In the genomic region with DNA sequence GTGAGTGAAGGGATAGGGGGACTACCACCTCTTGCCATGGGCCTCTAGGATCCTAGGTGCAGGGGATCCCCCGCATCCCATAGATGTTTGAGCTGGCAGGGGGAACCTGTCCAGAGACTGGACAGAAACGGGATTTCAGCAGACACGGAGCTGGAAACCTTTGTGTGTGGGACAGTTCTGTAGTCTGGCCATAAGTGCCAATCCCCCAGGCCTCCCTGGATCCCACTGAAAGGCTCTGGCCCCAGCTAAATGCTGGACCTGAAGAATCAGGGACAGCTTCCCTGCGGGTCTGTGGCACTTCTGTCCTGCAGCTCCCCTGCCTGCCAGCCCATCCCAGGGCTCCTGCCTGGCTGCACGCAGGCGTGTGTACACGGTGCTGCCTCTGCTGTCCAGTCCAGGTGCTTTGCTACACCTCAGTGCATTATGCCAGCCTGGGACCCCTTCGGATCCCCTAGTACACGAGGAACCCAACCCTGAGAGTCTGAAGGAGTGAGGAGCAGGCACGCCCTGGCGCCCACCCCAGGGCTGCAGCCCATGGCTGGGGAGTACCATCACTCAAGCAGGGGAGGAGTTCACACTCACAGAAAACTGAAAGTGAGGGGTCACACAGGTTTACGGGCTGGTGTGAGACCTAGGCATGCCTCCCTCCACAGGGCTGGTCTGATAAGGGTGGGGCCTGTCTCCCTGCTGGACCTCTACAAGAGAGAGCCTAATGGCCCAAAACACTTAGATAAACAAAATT, we compare ENCODE assay signal across 20 cellular contexts.
DNase-seq lines count a peak whose midpoint lies in the region; ATAC-seq and TF ChIP-seq lines count a peak whose summit lies in the region.
"Had no signal": no experiment of that assay in that cellular context is flagged by ENCODE, and none has a peak within 500 bp of the region (broad histone marks: within the 10 kb centered on the region; RNA-seq: fewer than 3 reads in every experiment).

No MANE protein-coding gene starts in this region.

- no peak for TF ChIP-seq CTCF in WTC11 (IDR thresholded peaks at IDR 0.05)
- no peak for TF ChIP-seq CTCF in neural progenitor cell (IDR thresholded peaks at IDR 0.05)
- TF ChIP-seq CTCF in type B pancreatic cell (conservative IDR thresholded peaks at IDR 0.05): no peak

- no peaks in the 10 kb centered on the region for H4K20me1 ChIP-seq in neural progenitor cell (ENCODE audit: low read depth)

- H3K79me2 ChIP-seq in neural progenitor cell (ENCODE audit: low read depth): no peaks in the 10 kb centered on the region

- no peaks in the 10 kb centered on the region for H3K27me3 Mint-ChIP-seq in WTC11 (ENCODE audit: low read depth)
- H3K27me3 Mint-ChIP-seq in neural progenitor cell (ENCODE audit: insufficient read depth, low read depth): peaks cover 2% of the 10 kb centered on the region
- peaks cover 10% of the 10 kb centered on the region for H3K27me3 Mint-ChIP-seq in type B pancreatic cell

- H3K9me3 Mint-ChIP-seq in WTC11: no peaks in the 10 kb centered on the region
- H3K9me3 Mint-ChIP-seq in neural progenitor cell: peaks cover 4% of the 10 kb centered on the region
- H3K9me3 Mint-ChIP-seq in type B pancreatic cell: peaks cover 6% of the 10 kb centered on the region

- CTCF ChIA-PET in WTC11 (lab: Charles Lee): interaction anchor here (0.8 to 1.3 kb wide), 4 partner anchors 12 to 705 kb away, joined by 3 to 4 read pairs (median 4); no protein-coding TSS in a partner anchor

- H3K27me3 ChIP-seq in neural progenitor cell: no peaks in the 10 kb centered on the region

- DNase-seq in Right ventricle myocardium superior (peak; percentile 14), left ventricle myocardium superior (no peak), WTC11 (ENCODE audit: low spot score) (no peak), neural progenitor cell (ENCODE audit: low spot score) (no peak), type B pancreatic cell (ENCODE audit: extremely low spot score, unreplicated experiment) (no peak), head of caudate nucleus (no peak)
- no peak for DNase-seq in stimulated activated CD4-positive, alpha-beta T cell treated with anti-CD3 and anti-CD28 coated beads, Interleukin-2, amount 100 ng/mL, for 48 hours
- DNase-seq: DMS 273 treated with DMSO at 0.1 percent for 48 hours, EL, IMR-90, Karpas-422, NCI-H1105, NCI-H187 treated with DMSO at 0.1 percent for 48 hours, NCI-H2171, NCI-H446, NCI-H69 had no signal

- H3K4me1 Mint-ChIP-seq in WTC11: peaks cover 5% of the 10 kb centered on the region; the same call in 1 of the 2 replicates
- H3K4me1 Mint-ChIP-seq in neural progenitor cell: no peaks in the 10 kb centered on the region
- no peaks in the 10 kb centered on the region for H3K4me1 Mint-ChIP-seq in type B pancreatic cell (ENCODE audit: unreplicated experiment)

- no peak overlapping the region for H3K4me3 Mint-ChIP-seq in WTC11
- H3K4me3 Mint-ChIP-seq in neural progenitor cell: no peak overlapping the region
- no peak overlapping the region for H3K4me3 Mint-ChIP-seq in type B pancreatic cell
- H3K4me3 Mint-ChIP-seq: H9 had no signal

- no peaks in the 10 kb centered on the region for H3K36me3 ChIP-seq in neural progenitor cell

- H3K27ac Mint-ChIP-seq in WTC11 (no peak overlapping the region), neural progenitor cell (no peak overlapping the region), type B pancreatic cell (no peak overlapping the region)
- H3K27ac Mint-ChIP-seq: H9 had no signal

- POLR2A ChIA-PET in WTC11 (lab: Charles Lee): no interaction called here

- H3K36me3 Mint-ChIP-seq in WTC11 (no peaks in the 10 kb centered on the region), neural progenitor cell (no peaks in the 10 kb centered on the region), type B pancreatic cell (no peaks in the 10 kb centered on the region)

- H3F3A ChIP-seq in neural progenitor cell (ENCODE audit: low read depth): no peaks in the 10 kb centered on the region

- H3K4me3 ChIP-seq in neural progenitor cell: no peak overlapping the region

- H3K27ac ChIP-seq in neural progenitor cell: no peak overlapping the region
- H3K27ac ChIP-seq: C4-2B, RWPE1 had no signal

- H2AFZ ChIP-seq in neural progenitor cell (replicated peaks): peak overlapping the region; percentile 45

- H3K9me3 ChIP-seq in neural progenitor cell (ENCODE audit: low read depth): peaks cover 3% of the 10 kb centered on the region

- no peaks in the 10 kb centered on the region for H3K4me1 ChIP-seq in neural progenitor cell

- no peak overlapping the region for H3K9ac ChIP-seq in neural progenitor cell

- intact Hi-C loops in Right ventricle myocardium superior (cut with DNase I) (no loop called here), left ventricle myocardium superior (cut with micrococcal nuclease) (no loop called here), head of caudate nucleus (cut with DNase I) (no loop called here)

- no peak overlapping the region for H3K4me2 ChIP-seq in neural progenitor cell

- ATAC-seq in Right ventricle myocardium superior (ENCODE audit: poor library complexity) (no peak), left ventricle myocardium superior (no peak), WTC11 (peak; percentile 79), HG02885 (IDR thresholded peaks at IDR 0.05; ENCODE audit: poor library complexity, unreplicated experiment) (no peak)

TF ChIP-seq in WTC11, 78 proteins besides CTCF, POLR2A, EP300 and RAD21:
- TF ChIP-seq, protein P1, sequence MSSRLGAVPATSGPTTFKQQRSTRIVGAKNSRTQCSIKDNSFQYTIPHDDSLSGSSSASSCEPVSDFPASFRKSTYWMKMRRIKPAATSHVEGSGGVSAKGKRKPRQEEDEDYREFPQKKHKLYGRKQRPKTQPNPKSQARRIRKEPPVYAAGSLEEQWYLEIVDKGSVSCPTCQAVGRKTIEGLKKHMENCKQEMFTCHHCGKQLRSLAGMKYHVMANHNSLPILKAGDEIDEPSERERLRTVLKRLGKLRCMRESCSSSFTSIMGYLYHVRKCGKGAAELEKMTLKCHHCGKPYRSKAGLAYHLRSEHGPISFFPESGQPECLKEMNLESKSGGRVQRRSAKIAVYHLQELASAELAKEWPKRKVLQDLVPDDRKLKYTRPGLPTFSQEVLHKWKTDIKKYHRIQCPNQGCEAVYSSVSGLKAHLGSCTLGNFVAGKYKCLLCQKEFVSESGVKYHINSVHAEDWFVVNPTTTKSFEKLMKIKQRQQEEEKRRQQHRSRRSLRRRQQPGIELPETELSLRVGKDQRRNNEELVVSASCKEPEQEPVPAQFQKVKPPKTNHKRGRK (CRISPR knock-in tag; IDR thresholded peaks at IDR 0.05; ENCODE audit: borderline replicate concordance): no peak
- TF ChIP-seq NR1H2 (CRISPR knock-in tag; IDR thresholded peaks at IDR 0.05) (no peak), E2F5 (CRISPR knock-in tag; IDR thresholded peaks at IDR 0.05) (no peak), RORB (CRISPR knock-in tag; IDR thresholded peaks at IDR 0.05) (no peak), TEAD4 (CRISPR knock-in tag; IDR thresholded peaks at IDR 0.05) (no peak), HMGA2 (CRISPR knock-in tag; IDR thresholded peaks at IDR 0.05) (no peak), JAZF1 (CRISPR knock-in tag; IDR thresholded peaks at IDR 0.05) (no peak), TCF7 (CRISPR knock-in tag; IDR thresholded peaks at IDR 0.05; ENCODE audit: low read depth) (no peak), GTF2I (CRISPR knock-in tag; conservative IDR thresholded peaks at IDR 0.05) (no peak), TP53 (CRISPR knock-in tag; IDR thresholded peaks at IDR 0.05) (no peak), PREB (CRISPR knock-in tag; IDR thresholded peaks at IDR 0.05; ENCODE audit: borderline replicate concordance) (no peak), FOXJ3 (CRISPR knock-in tag; IDR thresholded peaks at IDR 0.05; ENCODE audit: borderline replicate concordance) (no peak), USF1 (CRISPR knock-in tag; IDR thresholded peaks at IDR 0.05) (no peak), NFYB (CRISPR knock-in tag; conservative IDR thresholded peaks at IDR 0.05; ENCODE audit: low read depth) (no peak)
- TF ChIP-seq, protein P2, sequence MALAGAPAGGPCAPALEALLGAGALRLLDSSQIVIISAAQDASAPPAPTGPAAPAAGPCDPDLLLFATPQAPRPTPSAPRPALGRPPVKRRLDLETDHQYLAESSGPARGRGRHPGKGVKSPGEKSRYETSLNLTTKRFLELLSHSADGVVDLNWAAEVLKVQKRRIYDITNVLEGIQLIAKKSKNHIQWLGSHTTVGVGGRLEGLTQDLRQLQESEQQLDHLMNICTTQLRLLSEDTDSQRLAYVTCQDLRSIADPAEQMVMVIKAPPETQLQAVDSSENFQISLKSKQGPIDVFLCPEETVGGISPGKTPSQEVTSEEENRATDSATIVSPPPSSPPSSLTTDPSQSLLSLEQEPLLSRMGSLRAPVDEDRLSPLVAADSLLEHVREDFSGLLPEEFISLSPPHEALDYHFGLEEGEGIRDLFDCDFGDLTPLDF (CRISPR knock-in tag; IDR thresholded peaks at IDR 0.05): no peak
